ENCODE assay signal across 1 cellular context in the genomic region with DNA sequence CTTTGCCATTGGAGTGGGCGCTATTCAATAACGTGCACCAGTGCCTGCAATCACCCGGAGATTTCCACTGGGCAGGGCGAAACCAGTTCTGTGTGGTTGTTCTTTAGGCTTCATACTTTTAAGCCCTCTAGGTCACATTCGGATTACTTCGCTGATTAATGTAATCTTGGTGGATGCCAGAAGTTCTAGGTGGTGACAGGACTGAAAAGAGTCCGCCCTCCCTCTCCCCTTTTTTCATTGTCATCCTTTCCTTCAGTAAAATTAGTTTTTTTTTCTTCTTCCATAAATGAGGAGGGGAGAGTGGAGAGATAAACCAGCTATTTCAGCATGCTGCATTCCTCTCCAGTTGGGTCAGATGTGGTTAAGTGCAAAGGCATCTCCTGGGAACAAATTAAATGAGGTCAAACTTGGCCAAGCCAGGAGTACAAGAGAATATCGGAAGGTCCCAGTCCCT.
TF ChIP-seq lines count a peak whose summit lies in the region.

No MANE protein-coding gene starts in this region.

TF ChIP-seq in SK-N-SH, 30 proteins besides CTCF, POLR2A, EP300 and RAD21 (continued from another document):
- TF ChIP-seq, protein P1, sequence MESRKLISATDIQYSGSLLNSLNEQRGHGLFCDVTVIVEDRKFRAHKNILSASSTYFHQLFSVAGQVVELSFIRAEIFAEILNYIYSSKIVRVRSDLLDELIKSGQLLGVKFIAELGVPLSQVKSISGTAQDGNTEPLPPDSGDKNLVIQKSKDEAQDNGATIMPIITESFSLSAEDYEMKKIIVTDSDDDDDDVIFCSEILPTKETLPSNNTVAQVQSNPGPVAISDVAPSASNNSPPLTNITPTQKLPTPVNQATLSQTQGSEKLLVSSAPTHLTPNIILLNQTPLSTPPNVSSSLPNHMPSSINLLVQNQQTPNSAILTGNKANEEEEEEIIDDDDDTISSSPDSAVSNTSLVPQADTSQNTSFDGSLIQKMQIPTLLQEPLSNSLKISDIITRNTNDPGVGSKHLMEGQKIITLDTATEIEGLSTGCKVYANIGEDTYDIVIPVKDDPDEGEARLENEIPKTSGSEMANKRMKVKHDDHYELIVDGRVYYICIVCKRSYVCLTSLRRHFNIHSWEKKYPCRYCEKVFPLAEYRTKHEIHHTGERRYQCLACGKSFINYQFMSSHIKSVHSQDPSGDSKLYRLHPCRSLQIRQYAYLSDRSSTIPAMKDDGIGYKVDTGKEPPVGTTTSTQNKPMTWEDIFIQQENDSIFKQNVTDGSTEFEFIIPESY (IDR thresholded peaks at IDR 0.05; ENCODE audit: borderline replicate concordance, low read depth): peak; percentile 72; the same call in 1 of the 2 replicates
- TF ChIP-seq GATA2 (CRISPR knock-in tag; IDR thresholded peaks at IDR 0.05) (no peak), RXRA (IDR thresholded peaks at IDR 0.05; ENCODE audit: borderline replicate concordance, low read depth) (peak; percentile 97), ELF1 (IDR thresholded peaks at IDR 0.05) (no peak), CHD2 (IDR thresholded peaks at IDR 0.05; ENCODE audit: low read length, partially characterized antibody) (no peak), TCF12 (IDR thresholded peaks at IDR 0.05) (peak; percentile 96), GABPA (IDR thresholded peaks at IDR 0.05; ENCODE audit: low read depth) (0 out of 2 replicates have a peak, but pooled peaks have one; percentile 16), NFIC (IDR thresholded peaks at IDR 0.05; ENCODE audit: borderline replicate concordance) (peak; percentile 94; the same call in 1 of the 2 replicates), MEF2A (IDR thresholded peaks at IDR 0.05; ENCODE audit: borderline replicate concordance, low read depth) (0 out of 2 replicates have a peak, but pooled peaks have one; percentile 41), MXI1 (IDR thresholded peaks at IDR 0.05; ENCODE audit: low read depth, low read length) (0 out of 2 replicates have a peak, but pooled peaks have one; percentile 5), TAF1 (IDR thresholded peaks at IDR 0.05; ENCODE audit: borderline replicate concordance, low read depth, low read length) (no peak), POLR2AphosphoS5 (IDR thresholded peaks at IDR 0.05; ENCODE audit: low read depth, low read length) (no peak; the same call in 1 of the 2 replicates), FOXJ3 (CRISPR knock-in tag; IDR thresholded peaks at IDR 0.05) (no peak), FOSL2 (IDR thresholded peaks at IDR 0.05; ENCODE audit: borderline replicate concordance, low read depth) (peak; percentile 91), RFX5 (IDR thresholded peaks at IDR 0.05; ENCODE audit: low read length) (no peak), SMC3 (IDR thresholded peaks at IDR 0.05; ENCODE audit: low read depth, low read length) (no peak)
- TF ChIP-seq, protein P2, sequence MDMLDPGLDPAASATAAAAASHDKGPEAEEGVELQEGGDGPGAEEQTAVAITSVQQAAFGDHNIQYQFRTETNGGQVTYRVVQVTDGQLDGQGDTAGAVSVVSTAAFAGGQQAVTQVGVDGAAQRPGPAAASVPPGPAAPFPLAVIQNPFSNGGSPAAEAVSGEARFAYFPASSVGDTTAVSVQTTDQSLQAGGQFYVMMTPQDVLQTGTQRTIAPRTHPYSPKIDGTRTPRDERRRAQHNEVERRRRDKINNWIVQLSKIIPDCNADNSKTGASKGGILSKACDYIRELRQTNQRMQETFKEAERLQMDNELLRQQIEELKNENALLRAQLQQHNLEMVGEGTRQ (IDR thresholded peaks at IDR 0.05; ENCODE audit: borderline replicate concordance, low read depth, low read length): no peak
- TF ChIP-seq, protein P3, sequence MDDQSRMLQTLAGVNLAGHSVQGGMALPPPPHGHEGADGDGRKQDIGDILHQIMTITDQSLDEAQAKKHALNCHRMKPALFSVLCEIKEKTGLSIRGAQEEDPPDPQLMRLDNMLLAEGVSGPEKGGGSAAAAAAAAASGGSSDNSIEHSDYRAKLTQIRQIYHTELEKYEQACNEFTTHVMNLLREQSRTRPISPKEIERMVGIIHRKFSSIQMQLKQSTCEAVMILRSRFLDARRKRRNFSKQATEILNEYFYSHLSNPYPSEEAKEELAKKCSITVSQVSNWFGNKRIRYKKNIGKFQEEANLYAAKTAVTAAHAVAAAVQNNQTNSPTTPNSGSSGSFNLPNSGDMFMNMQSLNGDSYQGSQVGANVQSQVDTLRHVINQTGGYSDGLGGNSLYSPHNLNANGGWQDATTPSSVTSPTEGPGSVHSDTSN (IDR thresholded peaks at IDR 0.05): peak; percentile 88
- TF ChIP-seq, protein P4, sequence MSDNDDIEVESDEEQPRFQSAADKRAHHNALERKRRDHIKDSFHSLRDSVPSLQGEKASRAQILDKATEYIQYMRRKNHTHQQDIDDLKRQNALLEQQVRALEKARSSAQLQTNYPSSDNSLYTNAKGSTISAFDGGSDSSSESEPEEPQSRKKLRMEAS (IDR thresholded peaks at IDR 0.05; ENCODE audit: low read depth): peak; percentile 74; the same call in 1 of the 2 replicates
- TF ChIP-seq, protein P5, sequence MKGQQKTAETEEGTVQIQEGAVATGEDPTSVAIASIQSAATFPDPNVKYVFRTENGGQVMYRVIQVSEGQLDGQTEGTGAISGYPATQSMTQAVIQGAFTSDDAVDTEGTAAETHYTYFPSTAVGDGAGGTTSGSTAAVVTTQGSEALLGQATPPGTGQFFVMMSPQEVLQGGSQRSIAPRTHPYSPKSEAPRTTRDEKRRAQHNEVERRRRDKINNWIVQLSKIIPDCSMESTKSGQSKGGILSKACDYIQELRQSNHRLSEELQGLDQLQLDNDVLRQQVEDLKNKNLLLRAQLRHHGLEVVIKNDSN (IDR thresholded peaks at IDR 0.05; ENCODE audit: borderline replicate concordance, low read depth): no peak
- TF ChIP-seq, protein P6, sequence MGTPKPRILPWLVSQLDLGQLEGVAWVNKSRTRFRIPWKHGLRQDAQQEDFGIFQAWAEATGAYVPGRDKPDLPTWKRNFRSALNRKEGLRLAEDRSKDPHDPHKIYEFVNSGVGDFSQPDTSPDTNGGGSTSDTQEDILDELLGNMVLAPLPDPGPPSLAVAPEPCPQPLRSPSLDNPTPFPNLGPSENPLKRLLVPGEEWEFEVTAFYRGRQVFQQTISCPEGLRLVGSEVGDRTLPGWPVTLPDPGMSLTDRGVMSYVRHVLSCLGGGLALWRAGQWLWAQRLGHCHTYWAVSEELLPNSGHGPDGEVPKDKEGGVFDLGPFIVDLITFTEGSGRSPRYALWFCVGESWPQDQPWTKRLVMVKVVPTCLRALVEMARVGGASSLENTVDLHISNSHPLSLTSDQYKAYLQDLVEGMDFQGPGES (IDR thresholded peaks at IDR 0.05; ENCODE audit: low read depth, low read length): no peak
- TF ChIP-seq, protein P7, sequence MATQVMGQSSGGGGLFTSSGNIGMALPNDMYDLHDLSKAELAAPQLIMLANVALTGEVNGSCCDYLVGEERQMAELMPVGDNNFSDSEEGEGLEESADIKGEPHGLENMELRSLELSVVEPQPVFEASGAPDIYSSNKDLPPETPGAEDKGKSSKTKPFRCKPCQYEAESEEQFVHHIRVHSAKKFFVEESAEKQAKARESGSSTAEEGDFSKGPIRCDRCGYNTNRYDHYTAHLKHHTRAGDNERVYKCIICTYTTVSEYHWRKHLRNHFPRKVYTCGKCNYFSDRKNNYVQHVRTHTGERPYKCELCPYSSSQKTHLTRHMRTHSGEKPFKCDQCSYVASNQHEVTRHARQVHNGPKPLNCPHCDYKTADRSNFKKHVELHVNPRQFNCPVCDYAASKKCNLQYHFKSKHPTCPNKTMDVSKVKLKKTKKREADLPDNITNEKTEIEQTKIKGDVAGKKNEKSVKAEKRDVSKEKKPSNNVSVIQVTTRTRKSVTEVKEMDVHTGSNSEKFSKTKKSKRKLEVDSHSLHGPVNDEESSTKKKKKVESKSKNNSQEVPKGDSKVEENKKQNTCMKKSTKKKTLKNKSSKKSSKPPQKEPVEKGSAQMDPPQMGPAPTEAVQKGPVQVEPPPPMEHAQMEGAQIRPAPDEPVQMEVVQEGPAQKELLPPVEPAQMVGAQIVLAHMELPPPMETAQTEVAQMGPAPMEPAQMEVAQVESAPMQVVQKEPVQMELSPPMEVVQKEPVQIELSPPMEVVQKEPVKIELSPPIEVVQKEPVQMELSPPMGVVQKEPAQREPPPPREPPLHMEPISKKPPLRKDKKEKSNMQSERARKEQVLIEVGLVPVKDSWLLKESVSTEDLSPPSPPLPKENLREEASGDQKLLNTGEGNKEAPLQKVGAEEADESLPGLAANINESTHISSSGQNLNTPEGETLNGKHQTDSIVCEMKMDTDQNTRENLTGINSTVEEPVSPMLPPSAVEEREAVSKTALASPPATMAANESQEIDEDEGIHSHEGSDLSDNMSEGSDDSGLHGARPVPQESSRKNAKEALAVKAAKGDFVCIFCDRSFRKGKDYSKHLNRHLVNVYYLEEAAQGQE (IDR thresholded peaks at IDR 0.05; ENCODE audit: low read depth, low read length): no peak
